In genomic region chr9:135702002-135702721, GRCh38 we compare ENCODE assay signal across 8 cellular contexts. TPM values are rescaled to one million over a fixed set of nuclear protein-coding genes. Genes with fewer than 3 reads are reported as not detected.
DNase-seq lines count a peak whose midpoint lies in the region; ATAC-seq and TF ChIP-seq lines count a peak whose summit lies in the region.

Gene KCNT1, plus strand, starts transcription at chr9:135702185. Its CDS starts 74 bp downstream, at chr9:135702259.

- no peaks in the 10 kb centered on the region for H3K27me3 Mint-ChIP-seq in activated T-helper 17 cell treated with anti-CD3 and anti-CD28 coated beads, Interleukin-2, amount 50 U/mL, for 72 hours

- H3K4me2 ChIP-seq in OCI-LY3 (ENCODE audit: low read length), result no peak within 1 kb of the TSS
- peak within 1 kb of the TSS; percentile 55 for H3K4me2 ChIP-seq in parathyroid adenoma (ENCODE audit: low read length)

- ATAC-seq in activated T-helper 17 cell treated with anti-CD3 and anti-CD28 coated beads, Interleukin-2, amount 50 U/mL, for 72 hours (replicated peaks), result peak; percentile 77
- ATAC-seq in GM19351 (IDR thresholded peaks at IDR 0.05; ENCODE audit: unreplicated experiment) (no peak), GM21390 (IDR thresholded peaks at IDR 0.05; ENCODE audit: unreplicated experiment) (no peak)

- no peak within 1 kb of the TSS for H3K4me3 ChIP-seq in AG04449 (ENCODE audit: low read depth, low read length)
- no peak within 1 kb of the TSS for H3K4me3 ChIP-seq in GM12875 (ENCODE audit: low read depth, low read length)
- no peak within 1 kb of the TSS for H3K4me3 ChIP-seq in OCI-LY3 (ENCODE audit: low read length)
- H3K4me3 ChIP-seq in parathyroid adenoma (ENCODE audit: low read depth, low read length), result no peak within 1 kb of the TSS

- H3K4me3 Mint-ChIP-seq in activated T-helper 17 cell treated with anti-CD3 and anti-CD28 coated beads, Interleukin-2, amount 50 U/mL, for 72 hours, result no peak within 1 kb of the TSS

- H3K79me2 ChIP-seq in OCI-LY3 (ENCODE audit: low read length) (no peaks in the 10 kb centered on the region), parathyroid adenoma (no peaks in the 10 kb centered on the region)

- no peaks in the 10 kb centered on the region for H4K20me1 ChIP-seq in OCI-LY3 (ENCODE audit: insufficient read depth, low read length)

- TF ChIP-seq CTCF in AG04449 (IDR thresholded peaks at IDR 0.05; ENCODE audit: insufficient read depth, low read length, missing control alignments), result peak; percentile 63
- peak; percentile 92 for TF ChIP-seq CTCF in GM12875 (IDR thresholded peaks at IDR 0.05; ENCODE audit: borderline replicate concordance, insufficient read depth, low read depth, low read length)
- peak; percentile 61 for TF ChIP-seq CTCF in OCI-LY3 (IDR thresholded peaks at IDR 0.05; ENCODE audit: low read depth, low read length)
- peak; percentile 75 for TF ChIP-seq CTCF in parathyroid adenoma (IDR thresholded peaks at IDR 0.05)

- H3K36me3 ChIP-seq in OCI-LY3 (replicated peaks; ENCODE audit: low read depth, low read length) (no peaks in the 10 kb centered on the region), parathyroid adenoma (ENCODE audit: control insufficient read depth, insufficient read depth, low read length) (no peaks in the 10 kb centered on the region)

- no peaks in the 10 kb centered on the region for H3K36me3 Mint-ChIP-seq in activated T-helper 17 cell treated with anti-CD3 and anti-CD28 coated beads, Interleukin-2, amount 50 U/mL, for 72 hours (ENCODE audit: low read depth)

- no peaks in the 10 kb centered on the region for H3K9me3 ChIP-seq in OCI-LY3 (ENCODE audit: insufficient read depth, low read length)
- no peaks in the 10 kb centered on the region for H3K9me3 ChIP-seq in parathyroid adenoma (ENCODE audit: control insufficient read depth, low read length)

- no peaks in the 10 kb centered on the region for H3K27me3 ChIP-seq in OCI-LY3 (ENCODE audit: low read depth, low read length)
- peaks cover 7% of the 10 kb centered on the region for H3K27me3 ChIP-seq in parathyroid adenoma (ENCODE audit: control insufficient read depth, insufficient read depth, low read length)

- H2AFZ ChIP-seq in OCI-LY3 (ENCODE audit: low read depth, low read length), result no peak within 1 kb of the TSS
- H2AFZ ChIP-seq in parathyroid adenoma, result peak within 1 kb of the TSS; percentile 58

- CTCF ChIA-PET in AG04449 (lab: Yijun Ruan, JAX), result interaction anchor here (0.8 to 3.2 kb wide), 8 partner anchors 9 to 420 kb away, joined by 3 to 19 read pairs (median 5); no protein-coding TSS in a partner anchor

- DNase-seq in AG04449 (ENCODE audit: low read depth, low spot score) (no peak), foreskin melanocyte (peak; percentile 24)

- H3K9me3 Mint-ChIP-seq in activated T-helper 17 cell treated with anti-CD3 and anti-CD28 coated beads, Interleukin-2, amount 50 U/mL, for 72 hours, result no peaks in the 10 kb centered on the region

- no peak within 1 kb of the TSS for H3K9ac ChIP-seq in OCI-LY3 (ENCODE audit: low read length)
- H3K9ac ChIP-seq in parathyroid adenoma, result no peak within 1 kb of the TSS

- POLR2A ChIA-PET in AG04449 (lab: Yijun Ruan, JAX), result no interaction called here

- no peaks in the 10 kb centered on the region for H3K4me1 ChIP-seq in OCI-LY3 (ENCODE audit: low read length)
- H3K4me1 ChIP-seq in parathyroid adenoma, result no peaks in the 10 kb centered on the region

- no peaks in the 10 kb centered on the region for H3K4me1 Mint-ChIP-seq in activated T-helper 17 cell treated with anti-CD3 and anti-CD28 coated beads, Interleukin-2, amount 50 U/mL, for 72 hours

- H3K27ac ChIP-seq in OCI-LY3 (ENCODE audit: low read length) (no peak within 1 kb of the TSS), parathyroid adenoma (no peak within 1 kb of the TSS)

- H3K27ac Mint-ChIP-seq in activated T-helper 17 cell treated with anti-CD3 and anti-CD28 coated beads, Interleukin-2, amount 50 U/mL, for 72 hours, result no peak within 1 kb of the TSS

RNA-seq across cellular contexts. Expression of gene KCNT1, which starts in this region (rescaled TPM):
- not detected for total RNA-seq in activated T-helper 17 cell treated with anti-CD3 and anti-CD28 coated beads, Interleukin-2, amount 50 U/mL, for 72 hours

Comparison
In these comparisons a context has a peak if more than half of its experiments do, and no peak if none do; other contexts are left out.
1. Peak in ATAC-seq in activated T-helper 17 cell treated with anti-CD3 and anti-CD28 coated beads, Interleukin-2, amount 50 U/mL, for 72 hours; RNA of the gene not detected or under 1 TPM.